In genomic region chr2:100974712-100975520, GRCh38 we compare ENCODE assay signal across 28 cellular contexts.
"Had no signal": no experiment of that assay in that cellular context is flagged by ENCODE, and none has a peak within 500 bp of the region (broad histone marks: within the 10 kb centered on the region; RNA-seq: fewer than 3 reads in every experiment).

No MANE protein-coding gene starts in this region.

- FAIRE-seq: astrocyte had no signal

- ATAC-seq: activated CD8-positive, alpha-beta memory T cell treated with anti-CD3 and anti-CD28 coated beads, Interleukin-2, amount 10 ng/mL, durations not matched to agents 7 days and 5 days; activated naive CD4-positive, alpha-beta T cell treated with anti-CD3 and anti-CD28 coated beads, Interleukin-2, amount 50 U/mL, for 72 hours; body of pancreas; Panc1 had no signal

- H3K9me3 ChIP-seq: adrenal gland, body of pancreas, breast epithelium, SJCRH30 had no signal

- H3K27me3 ChIP-seq: adrenal gland, body of pancreas, breast epithelium, SJCRH30 had no signal

- H3K27ac ChIP-seq: adrenal gland, body of pancreas, breast epithelium, SJCRH30, SK-N-MC, WERI-Rb-1 had no signal

- H3K4me1 ChIP-seq: adrenal gland, body of pancreas, breast epithelium had no signal

- H3K36me3 ChIP-seq: adrenal gland, breast epithelium, SJCRH30, WERI-Rb-1 had no signal

- DNase-seq: activated CD4-positive, alpha-beta memory T cell treated with anti-CD3 and anti-CD28 coated beads, Interleukin-2, amount 10 ng/mL, durations not matched to agents 7 days and 5 days; activated CD4-positive, alpha-beta T cell treated with anti-CD3 and anti-CD28 coated beads for 1 hour; activated CD4-positive, alpha-beta T cell treated with anti-CD3 and anti-CD28 coated beads for 48 hours; activated CD4-positive, CD25-positive, alpha-beta regulatory T cell; activated CD8-positive, alpha-beta memory T cell treated with anti-CD3 and anti-CD28 coated beads for 24 hours; activated CD8-positive, alpha-beta memory T cell treated with anti-CD3 and anti-CD28 coated beads, Interleukin-2, amount 10 ng/mL, durations not matched to agents 7 days and 5 days; activated CD8-positive, alpha-beta memory T cell treated with anti-CD3 and anti-CD28 coated beads, Interleukin-2, amount 50 U/mL, for 48 hours; activated gamma-delta T cell treated with Interleukin-2 at 50 U/mL for 16 hours; activated naive CD4-positive, alpha-beta T cell treated with anti-CD3 and anti-CD28 coated beads for 36 hours; activated T-cell treated with anti-CD3 and anti-CD28 coated beads, Interleukin-2, amount 50 U/mL, for 48 hours; adrenal gland; body of pancreas; Karpas-422; NCI-H1105; NCI-H1417 treated with DMSO at 0.1 percent for 48 hours; NCI-H1694; NCI-H2029; NCI-H345; NCI-H524 treated with DMSO at 0.1 percent for 48 hours; SHP77; SJCRH30; T1000; WERI-Rb-1 had no signal

- H3K4me3 ChIP-seq: adrenal gland, body of pancreas, breast epithelium, SJCRH30, SK-N-MC had no signal
